35 cellular contexts compared by ENCODE assay signal in genomic region chr4:54418468-54418867, GRCh38.
"Had no signal": no experiment of that assay in that cellular context is flagged by ENCODE, and none has a peak within 500 bp of the region (broad histone marks: within the 10 kb centered on the region; RNA-seq: fewer than 3 reads in every experiment).

No MANE protein-coding gene starts in this region.

- H3K4me3 ChIP-seq: MG63 had no signal

- H3K9me3 ChIP-seq: MG63 had no signal

- H3K36me3 ChIP-seq: MG63 had no signal

- DNase-seq: Karpas-422, Kasumi-1, MG63, MM.1S, MV-4-11, NCI-H1048, NCI-H1092, NCI-H1092 treated with DMSO at 0.1 percent for 48 hours, NCI-H1105, NCI-H1105 treated with DMSO at 0.1 percent for 48 hours, NCI-H1417, NCI-H1417 treated with DMSO at 0.1 percent for 48 hours, NCI-H1436, NCI-H1436 treated with DMSO at 0.1 percent for 48 hours, NCI-H146, NCI-H1694, NCI-H1694 treated with DMSO at 0.1 percent for 48 hours, NCI-H187, NCI-H187 treated with DMSO at 0.1 percent for 48 hours, NCI-H1930, NCI-H2029, NCI-H2029 treated with DMSO at 0.1 percent for 48 hours, NCI-H2081, NCI-H2081 treated with DMSO at 0.1 percent for 48 hours, NCI-H2107, NCI-H2171, NCI-H2171 treated with DMSO at 0.1 percent for 48 hours, NCI-H2227 treated with DMSO at 0.1 percent for 48 hours, NCI-H226, NCI-H345, NCI-H446, NCI-H446 treated with DMSO at 0.1 percent for 48 hours, NCI-H510A, NCI-H510A treated with DMSO at 0.1 percent for 48 hours, NCI-H524 had no signal
